ENCODE assay signal across 2 cellular contexts in genomic region chr2:3184167-3184566, GRCh38.
TF ChIP-seq lines count a peak whose summit lies in the region.

No MANE protein-coding gene starts in this region.

TF ChIP-seq in SK-N-SH, 30 proteins besides CTCF, POLR2A, EP300 and RAD21 (continued from another document):
- TF ChIP-seq IRF3 (IDR thresholded peaks at IDR 0.05; ENCODE audit: low read depth, low read length) (no peak), NFIC (IDR thresholded peaks at IDR 0.05; ENCODE audit: borderline replicate concordance) (no peak), SMC3 (IDR thresholded peaks at IDR 0.05; ENCODE audit: low read depth, low read length) (no peak), GABPA (IDR thresholded peaks at IDR 0.05; ENCODE audit: low read depth) (no peak), RCOR1 (IDR thresholded peaks at IDR 0.05; ENCODE audit: low read length) (no peak), FOSL2 (IDR thresholded peaks at IDR 0.05; ENCODE audit: borderline replicate concordance, low read depth) (no peak)

TF ChIP-seq in SK-N-SH treated with all-trans-retinoic acid at 6 μM for 48 hours, 23 proteins besides CTCF, POLR2A, EP300 and RAD21 (continued from another document):
- TF ChIP-seq POU6F1 (CRISPR knock-in tag; IDR thresholded peaks at IDR 0.05; ENCODE audit: borderline replicate concordance, low read depth) (no peak), OSR1 (CRISPR knock-in tag; IDR thresholded peaks at IDR 0.05) (no peak), ESRRG (CRISPR knock-in tag; IDR thresholded peaks at IDR 0.05) (no peak), BACH2 (CRISPR knock-in tag; IDR thresholded peaks at IDR 0.05; ENCODE audit: borderline replicate concordance) (no peak), PATZ1 (CRISPR knock-in tag; IDR thresholded peaks at IDR 0.05; ENCODE audit: borderline replicate concordance) (no peak), ZFP30 (CRISPR knock-in tag; IDR thresholded peaks at IDR 0.05) (no peak), ISL1 (CRISPR knock-in tag; IDR thresholded peaks at IDR 0.05) (no peak), CSRNP3 (CRISPR knock-in tag; IDR thresholded peaks at IDR 0.05) (no peak), ZC3H10 (CRISPR knock-in tag; IDR thresholded peaks at IDR 0.05) (no peak), ZNF70 (CRISPR knock-in tag; IDR thresholded peaks at IDR 0.05) (no peak)
